20 cellular contexts compared by ENCODE assay signal in genomic region chr7:6290345-6290744, GRCh38. TPM values are rescaled to one million over a fixed set of nuclear protein-coding genes. Genes with fewer than 3 reads are reported as not detected.
DNase-seq lines count a peak whose midpoint lies in the region; ATAC-seq, FAIRE-seq and TF ChIP-seq lines count a peak whose summit lies in the region.
"Had no signal": no experiment of that assay in that cellular context is flagged by ENCODE, and none has a peak within 500 bp of the region (broad histone marks: within the 10 kb centered on the region; RNA-seq: fewer than 3 reads in every experiment).

No MANE protein-coding gene starts in this region.

- no peak for DNase-seq in left ventricle myocardium inferior
- DNase-seq in Right ventricle myocardium superior, result no peak
- DNase-seq in RCC 7860 (ENCODE audit: low spot score), result peak; percentile 31
- DNase-seq in islet precursor cell, result peak; percentile 93
- no peak for DNase-seq in upper lobe of right lung
- DNase-seq in mucosa of descending colon, result no peak
- DNase-seq in mesothelial cell of epicardium (ENCODE audit: low spot score in 2 of 2, unreplicated experiment in 2 of 2), result no peak
- no peak for DNase-seq in hepatic stellate cell (ENCODE audit: low spot score)
- DNase-seq: activated B cell treated with CpG ODN at 0.5 μM for 24 hours; central memory CD4-positive, alpha-beta T cell; foreskin melanocyte; H9; naive thymus-derived CD8-positive, alpha-beta T cell; NCI-H1048; NCI-H774; Peyer's patch; T-cell had no signal

- intact Hi-C loops in left ventricle myocardium inferior (cut with micrococcal nuclease), result no loop called here
- intact Hi-C loops in Right ventricle myocardium superior (cut with DNase I), result no loop called here
- intact Hi-C loops in upper lobe of right lung (cut with DNase I), result no loop called here
- intact Hi-C loops in mucosa of descending colon (cut with DNase I, micrococcal nuclease), result no loop called here

- TF ChIP-seq CTCF in left ventricle myocardium inferior (IDR thresholded peaks at IDR 0.05; ENCODE audit: borderline replicate concordance) (no peak), upper lobe of right lung (IDR thresholded peaks at IDR 0.05) (no peak), mucosa of descending colon (IDR thresholded peaks at IDR 0.05) (no peak), mesothelial cell of epicardium (IDR thresholded peaks at IDR 0.05; ENCODE audit: unreplicated experiment) (no peak)

- no peak overlapping the region for H3K27ac Mint-ChIP-seq in mesothelial cell of epicardium
- H3K27ac Mint-ChIP-seq: activated B cell treated with CpG ODN at 0.5 μM for 24 hours; activated T-helper 17 cell treated with anti-CD3 and anti-CD28 coated beads, Interleukin-2, amount 50 U/mL, for 72 hours; stimulated activated naive CD8-positive, alpha-beta T cell treated with anti-CD3 and anti-CD28 coated beads, Interleukin-15, Interleukin-2, amounts not matched to agents 100 ng/mL and 50 ng/mL, for 24 hours; T-cell had no signal

- no peak for ATAC-seq in Right ventricle myocardium superior (ENCODE audit: poor library complexity)
- peak; percentile 25 for ATAC-seq in upper lobe of right lung
- ATAC-seq in mucosa of descending colon, result no peak
- ATAC-seq: activated T-helper 17 cell treated with anti-CD3 and anti-CD28 coated beads, Interleukin-2, amount 50 U/mL, for 72 hours; naive thymus-derived CD8-positive, alpha-beta T cell; T-cell had no signal

- H3K9me3 ChIP-seq in left ventricle myocardium inferior (replicated peaks), result no peaks in the 10 kb centered on the region
- no peaks in the 10 kb centered on the region for H3K9me3 ChIP-seq in upper lobe of right lung
- no peaks in the 10 kb centered on the region for H3K9me3 ChIP-seq in mucosa of descending colon
- H3K9me3 ChIP-seq: Peyer's patch, vagina had no signal

- no peak for FAIRE-seq in RCC 7860 (lab: Jason Lieb, UNC)

- no peaks in the 10 kb centered on the region for H3K27me3 Mint-ChIP-seq in mesothelial cell of epicardium (ENCODE audit: low read depth)
- H3K27me3 Mint-ChIP-seq: activated T-helper 17 cell treated with anti-CD3 and anti-CD28 coated beads, Interleukin-2, amount 50 U/mL, for 72 hours; stimulated activated naive CD8-positive, alpha-beta T cell treated with anti-CD3 and anti-CD28 coated beads, Interleukin-15, Interleukin-2, amounts not matched to agents 100 ng/mL and 50 ng/mL, for 24 hours; T-cell had no signal

- H3K4me3 ChIP-seq in left ventricle myocardium inferior (no peak overlapping the region), upper lobe of right lung (no peak overlapping the region), mucosa of descending colon (no peak overlapping the region)
- H3K4me3 ChIP-seq: Peyer's patch, vagina had no signal

- H3K36me3 ChIP-seq in left ventricle myocardium inferior (no peaks in the 10 kb centered on the region), upper lobe of right lung (no peaks in the 10 kb centered on the region), mucosa of descending colon (ENCODE audit: low read depth) (no peaks in the 10 kb centered on the region)
- H3K36me3 ChIP-seq: Peyer's patch, vagina had no signal

- H3K27ac ChIP-seq in left ventricle myocardium inferior (replicated peaks), result peak overlapping the region; percentile 19
- H3K27ac ChIP-seq in upper lobe of right lung, result no peak overlapping the region
- H3K27ac ChIP-seq: Peyer's patch, vagina had no signal

- H3K9me3 Mint-ChIP-seq in mesothelial cell of epicardium, result no peaks in the 10 kb centered on the region
- H3K9me3 Mint-ChIP-seq: activated B cell treated with CpG ODN at 0.5 μM for 24 hours; activated T-helper 17 cell treated with anti-CD3 and anti-CD28 coated beads, Interleukin-2, amount 50 U/mL, for 72 hours; naive thymus-derived CD8-positive, alpha-beta T cell; stimulated activated naive CD8-positive, alpha-beta T cell treated with anti-CD3 and anti-CD28 coated beads, Interleukin-15, Interleukin-2, amounts not matched to agents 100 ng/mL and 50 ng/mL, for 24 hours; T-cell had no signal

- no peaks in the 10 kb centered on the region for H3K4me1 Mint-ChIP-seq in mesothelial cell of epicardium
- H3K4me1 Mint-ChIP-seq: activated B cell treated with CpG ODN at 0.5 μM for 24 hours; activated T-helper 17 cell treated with anti-CD3 and anti-CD28 coated beads, Interleukin-2, amount 50 U/mL, for 72 hours; naive thymus-derived CD8-positive, alpha-beta T cell; T-cell had no signal

- no peaks in the 10 kb centered on the region for H3K36me3 Mint-ChIP-seq in mesothelial cell of epicardium
- H3K36me3 Mint-ChIP-seq: naive thymus-derived CD8-positive, alpha-beta T cell; T-cell had no signal

- H3K4me1 ChIP-seq in left ventricle myocardium inferior (no peaks in the 10 kb centered on the region), upper lobe of right lung (no peaks in the 10 kb centered on the region), mucosa of descending colon (ENCODE audit: low read depth) (no peaks in the 10 kb centered on the region)
- H3K4me1 ChIP-seq: Peyer's patch, vagina had no signal

- no peak overlapping the region for H3K4me3 Mint-ChIP-seq in mesothelial cell of epicardium
- H3K4me3 Mint-ChIP-seq: activated B cell treated with CpG ODN at 0.5 μM for 24 hours; activated T-helper 17 cell treated with anti-CD3 and anti-CD28 coated beads, Interleukin-2, amount 50 U/mL, for 72 hours; H9; naive thymus-derived CD8-positive, alpha-beta T cell; stimulated activated naive CD8-positive, alpha-beta T cell treated with anti-CD3 and anti-CD28 coated beads, Interleukin-15, Interleukin-2, amounts not matched to agents 100 ng/mL and 50 ng/mL, for 24 hours; T-cell had no signal

- H3K27me3 ChIP-seq in left ventricle myocardium inferior (ENCODE audit: low read depth) (no peaks in the 10 kb centered on the region), upper lobe of right lung (no peaks in the 10 kb centered on the region)
- H3K27me3 ChIP-seq: Peyer's patch, vagina had no signal

RNA-seq across cellular contexts. Expression of gene CYTH3, which starts 17.9 kb away (rescaled TPM):
- 25.5 TPM for total RNA-seq in left ventricle myocardium inferior
- 25.6 TPM for total RNA-seq in Right ventricle myocardium superior
- 27.5 TPM for total RNA-seq in upper lobe of right lung
- total RNA-seq in mucosa of descending colon, result 10 to 100 TPM; 10.4 to 23.2 (median 11.9) TPM
- total RNA-seq in mesothelial cell of epicardium, result 28.3 to 29.9 TPM (median 29.2 TPM) in 3 replicates

RNA-seq across cellular contexts. Expression of gene FAM220A, which starts 58.4 kb away (rescaled TPM):
- 24.4 TPM for total RNA-seq in left ventricle myocardium inferior
- 31.8 TPM for total RNA-seq in Right ventricle myocardium superior
- total RNA-seq in upper lobe of right lung, result 10.7 TPM
- total RNA-seq in mucosa of descending colon, result 10 to 100 TPM in 2 of 3 donors, 1 to 10 TPM in 1; 6.8 to 15.5 (median 11.6) TPM
- 21.6 to 30.4 TPM (median 21.7 TPM) in 3 replicates for total RNA-seq in mesothelial cell of epicardium

Comparison
In these comparisons a context has a peak if more than half of its experiments do, and no peak if none do; other contexts are left out.
1. DNase-seq: peak in RCC 7860 (single experiment) and islet precursor cell (single experiment); none in left ventricle myocardium inferior (single experiment), Right ventricle myocardium superior (single experiment), upper lobe of right lung (single experiment), mucosa of descending colon (0 of 3), mesothelial cell of epicardium (0 of 2) and hepatic stellate cell (single experiment).